Comparison of ENCODE assay signal across 8 cellular contexts in the genomic region with DNA sequence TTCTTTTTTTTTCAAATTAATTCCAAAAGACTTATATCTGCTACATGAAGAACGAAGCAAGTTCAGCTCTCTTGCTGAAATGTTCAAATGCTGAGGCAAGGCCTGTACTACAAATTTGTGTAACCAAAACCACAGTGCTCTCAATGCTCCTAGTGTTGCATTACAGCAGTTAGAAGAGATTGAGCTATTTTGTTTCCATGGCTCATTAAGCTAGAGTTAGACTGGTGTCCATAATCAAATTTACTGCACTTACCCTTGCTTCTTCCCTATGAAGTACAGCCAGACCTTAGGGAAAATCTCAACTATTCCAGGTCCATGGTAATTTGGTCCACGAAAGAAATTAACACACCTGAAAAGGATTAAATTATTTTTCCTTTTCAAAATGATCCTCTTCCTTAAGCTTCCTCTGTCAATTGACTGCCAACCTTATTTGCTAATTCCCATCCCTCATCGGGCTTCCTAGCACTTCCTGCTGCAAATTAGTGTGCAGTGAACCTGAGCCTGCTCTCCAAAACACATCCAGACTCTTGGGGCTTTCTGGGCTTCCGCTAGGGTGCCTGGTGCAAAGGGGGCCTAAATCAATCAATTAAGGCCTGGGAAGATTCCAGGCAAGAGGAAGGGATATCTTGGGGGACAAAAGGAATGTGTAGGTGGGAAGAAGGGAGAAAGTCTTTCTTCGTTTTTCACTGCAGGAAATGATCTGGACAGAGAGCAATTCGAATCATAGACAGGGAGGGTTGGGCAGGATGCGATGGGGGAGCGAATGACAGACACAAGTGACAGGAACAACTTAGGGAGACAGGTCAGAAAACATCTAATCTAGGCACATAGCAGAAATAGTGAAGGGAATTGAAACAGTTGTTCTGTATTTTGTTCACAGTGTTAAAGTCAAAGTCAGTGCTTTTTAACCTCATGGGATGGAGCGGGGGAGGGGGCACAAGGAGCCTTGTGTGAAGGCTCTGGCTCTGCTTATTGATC.
DNase-seq lines count a peak whose midpoint lies in the region; ATAC-seq and TF ChIP-seq lines count a peak whose summit lies in the region.

No MANE protein-coding gene starts in this region.

- peaks cover 77% of the 10 kb centered on the region for H3K4me1 ChIP-seq in psoas muscle

- ATAC-seq in psoas muscle (peak; percentile 20 to 49 (median 38)), HG02884 (IDR thresholded peaks at IDR 0.05; ENCODE audit: unreplicated experiment) (no peak)

- CTCF ChIA-PET in GM10248 (lab: Yijun Ruan, JAX), result interaction anchor here (1.1 to 2.0 kb wide), 5 partner anchors 9 to 77 kb away, joined by 3 to 8 read pairs (median 5); no protein-coding TSS in a partner anchor

- peak; percentile 13 for DNase-seq in GM12864 (ENCODE audit: low read depth)
- peak; percentile 41 for DNase-seq in NCI-H1092 treated with DMSO at 0.1 percent for 48 hours (lab: John Stamatoyannopoulos, UW)
- peak; percentile 49 for DNase-seq in cerebellar cortex (ENCODE audit: low spot score)
- DNase-seq in psoas muscle, result no peak
- DNase-seq in GM10248 (ENCODE audit: extremely low spot score), result no peak
- no peak for DNase-seq in NCI-H446 (lab: John Stamatoyannopoulos, UW)
- no peak for DNase-seq in NCI-H2081 treated with DMSO at 0.1 percent for 48 hours (lab: John Stamatoyannopoulos, UW)

- TF ChIP-seq CTCF in GM12864 (IDR thresholded peaks at IDR 0.05; ENCODE audit: low read depth, low read length, missing control alignments) (no peak), psoas muscle (IDR thresholded peaks at IDR 0.05) (no peak), GM10248 (IDR thresholded peaks at IDR 0.05; ENCODE audit: control extremely low read depth, extremely low read depth, low read depth, missing control alignments) (no peak)

- H3K4me3 ChIP-seq in GM12864 (ENCODE audit: low read depth, low read length) (no peak overlapping the region), psoas muscle (peak overlapping the region; percentile 56)

- no peaks in the 10 kb centered on the region for H3K27me3 ChIP-seq in psoas muscle (ENCODE audit: insufficient read depth in 3 of 3, low read length in 2 of 3)

- POLR2A ChIA-PET in GM10248 (lab: Yijun Ruan, JAX), result no interaction called here

- intact Hi-C loops in psoas muscle (cut with DNase I), result loop anchor here (5.0 to 10.0 kb wide), 3 partner anchors 38 to 88 kb away; no protein-coding TSS in a partner anchor

- H3K36me3 ChIP-seq in psoas muscle (ENCODE audit: insufficient read depth in 1 of 2, low read depth in 1 of 2), result no peaks in the 10 kb centered on the region

- 33 to 55% (median 35%) methylated on average over 9 of the region's 9 CpGs for WGBS in psoas muscle, 3 donors

- no peaks in the 10 kb centered on the region for H3K9me3 ChIP-seq in psoas muscle

- H3K27ac ChIP-seq in psoas muscle, result peak overlapping the region; percentile 84

Comparison
In these comparisons a context has a peak if more than half of its experiments do, and no peak if none do; other contexts are left out.
1. DNase-seq: peak in GM12864 (single experiment), NCI-H1092 treated with DMSO at 0.1 percent for 48 hours (single experiment) and cerebellar cortex (single experiment); none in psoas muscle (0 of 2), GM10248 (single experiment), NCI-H446 (0 of 2) and NCI-H2081 treated with DMSO at 0.1 percent for 48 hours (single experiment).